ENCODE assay signal across 2 cellular contexts in genomic region chr17:78597923-78598545, GRCh38.
A peak's percentile ranks its signal among the peaks of the same experiment; 100 is the strongest.
TF ChIP-seq lines count a peak whose summit lies in the region.

No MANE protein-coding gene starts in this region.

TF ChIP-seq in IMR-90, 13 proteins besides CTCF, POLR2A, EP300 and RAD21:
- TF ChIP-seq ELK1 (IDR thresholded peaks at IDR 0.05; ENCODE audit: borderline replicate concordance, low read depth, low read length): no peak
- TF ChIP-seq CEBPB (IDR thresholded peaks at IDR 0.05; ENCODE audit: low read depth, low read length): peak; percentile 76
- TF ChIP-seq MAFK (IDR thresholded peaks at IDR 0.05; ENCODE audit: low read depth, low read length): no peak
- TF ChIP-seq SMC3 (IDR thresholded peaks at IDR 0.05; ENCODE audit: low read depth, low read length): no peak
- TF ChIP-seq BHLHE40 (IDR thresholded peaks at IDR 0.05; ENCODE audit: low read depth, low read length): peak; percentile 12; the same call in 1 of the 2 replicates
- 0 out of 2 replicates have a peak, but pooled peaks have one; percentile 12 for TF ChIP-seq FOS (IDR thresholded peaks at IDR 0.05; ENCODE audit: low read depth, low read length)
- TF ChIP-seq USF2 (IDR thresholded peaks at IDR 0.05; ENCODE audit: low read depth, low read length): peak; percentile 67; the same call in 1 of the 2 replicates

TF ChIP-seq in K562, 482 proteins besides CTCF, POLR2A, EP300 and RAD21 (continues in another document):
- TF ChIP-seq SNAPC5 (CRISPR knock-in tag; IDR thresholded peaks at IDR 0.05): no peak
- no peak for TF ChIP-seq GATA2 (CRISPR knock-in tag; IDR thresholded peaks at IDR 0.05)
- TF ChIP-seq E2F1 (CRISPR knock-in tag; IDR thresholded peaks at IDR 0.05): no peak
- no peak for TF ChIP-seq HNRNPK (IDR thresholded peaks at IDR 0.05; ENCODE audit: low read depth, low read length, poor library complexity, severe bottlenecking)
- TF ChIP-seq NR2C2 (CRISPR knock-in tag; IDR thresholded peaks at IDR 0.05): no peak
- TF ChIP-seq NR2C2 (tag; IDR thresholded peaks at IDR 0.05): 0 out of 2 replicates have a peak, but pooled peaks have one; percentile 17
- TF ChIP-seq HMBOX1 (IDR thresholded peaks at IDR 0.05): peak; percentile 77
- TF ChIP-seq POLR2H (tag; IDR thresholded peaks at IDR 0.05; ENCODE audit: low read depth): 0 out of 2 replicates have a peak, but pooled peaks have one; percentile 50
- peak; percentile 71; the same call in 1 of the 2 replicates for TF ChIP-seq HDAC8 (tag; IDR thresholded peaks at IDR 0.05)
- TF ChIP-seq TAF15 (IDR thresholded peaks at IDR 0.05; ENCODE audit: low read depth, low read length): no peak
- TF ChIP-seq FOXA3 (CRISPR knock-in tag; conservative IDR thresholded peaks at IDR 0.05 in 1 of 2, IDR thresholded peaks at IDR 0.05 in 1 of 2): no peak
- TF ChIP-seq ZNF586 (CRISPR knock-in tag; conservative IDR thresholded peaks at IDR 0.05): no peak
- no peak for TF ChIP-seq ZNF707 (CRISPR knock-in tag; conservative IDR thresholded peaks at IDR 0.05)
- TF ChIP-seq EGR1 (conservative IDR thresholded peaks at IDR 0.05): no peak
- TF ChIP-seq DDX20 (tag; IDR thresholded peaks at IDR 0.05; ENCODE audit: low read depth): peak; percentile 88
- TF ChIP-seq ZBTB12 (CRISPR knock-in tag; IDR thresholded peaks at IDR 0.05): no peak
- no peak for TF ChIP-seq SRF (CRISPR knock-in tag; IDR thresholded peaks at IDR 0.05)
- TF ChIP-seq HNRNPL (IDR thresholded peaks at IDR 0.05; ENCODE audit: low read depth, low read length): no peak
- no peak for TF ChIP-seq BCLAF1 (IDR thresholded peaks at IDR 0.05; ENCODE audit: borderline replicate concordance in 1 of 2, control insufficient read depth in 1 of 2, low read depth in 2 of 2, low read length in 1 of 2)
- 0 out of 2 replicates have a peak, but pooled peaks have one; percentile 29 for TF ChIP-seq PPARD (CRISPR knock-in tag; IDR thresholded peaks at IDR 0.05)
- peak; percentile 75; the same call in 1 of the 2 replicates for TF ChIP-seq HBP1 (CRISPR knock-in tag; IDR thresholded peaks at IDR 0.05)
- TF ChIP-seq NUFIP1 (IDR thresholded peaks at IDR 0.05; ENCODE audit: partially characterized antibody): no peak
- no peak for TF ChIP-seq CHD4 (IDR thresholded peaks at IDR 0.05; ENCODE audit: insufficient read depth, insufficient replicate concordance, low read depth, low read length, poor library complexity, severe bottlenecking)
- peak; percentile 21; the same call in 1 of the 2 replicates for TF ChIP-seq CTBP1 (IDR thresholded peaks at IDR 0.05; ENCODE audit: borderline replicate concordance)
- 0 out of 2 replicates have a peak, but pooled peaks have one; percentile 33 for TF ChIP-seq ZNF561 (CRISPR knock-in tag; conservative IDR thresholded peaks at IDR 0.05)
- TF ChIP-seq USF2 (CRISPR knock-in tag; IDR thresholded peaks at IDR 0.05): peak; percentile 80
- TF ChIP-seq GATAD2B (IDR thresholded peaks at IDR 0.05; ENCODE audit: borderline replicate concordance): no peak
- peak; percentile 66; the same call in 1 of the 2 replicates for TF ChIP-seq ZNF449 (CRISPR knock-in tag; IDR thresholded peaks at IDR 0.05)
- no peak for TF ChIP-seq ZNF778 (CRISPR knock-in tag; IDR thresholded peaks at IDR 0.05)
- no peak for TF ChIP-seq ELF2 (CRISPR knock-in tag; IDR thresholded peaks at IDR 0.05)
- TF ChIP-seq POLR2B (IDR thresholded peaks at IDR 0.05; ENCODE audit: low read depth, partially characterized antibody): no peak
- TF ChIP-seq NR4A1 (CRISPR knock-in tag; IDR thresholded peaks at IDR 0.05): no peak
- TF ChIP-seq NR4A1 (tag; IDR thresholded peaks at IDR 0.05): peak; percentile 95
- TF ChIP-seq ETV5 (CRISPR knock-in tag; IDR thresholded peaks at IDR 0.05; ENCODE audit: low read depth): no peak
- TF ChIP-seq RAD51 (IDR thresholded peaks at IDR 0.05; ENCODE audit: borderline replicate concordance, low read depth): peak; percentile 76
- TF ChIP-seq GABPB2 (CRISPR knock-in tag; conservative IDR thresholded peaks at IDR 0.05): no peak
- TF ChIP-seq WHSC1 (IDR thresholded peaks at IDR 0.05; ENCODE audit: low read length): no peak
- peak; percentile 30; the same call in 1 of the 2 replicates for TF ChIP-seq ZBTB17 (CRISPR knock-in tag; IDR thresholded peaks at IDR 0.05)
- TF ChIP-seq ZNF431 (CRISPR knock-in tag; IDR thresholded peaks at IDR 0.05): no peak
- TF ChIP-seq ZNF217 (CRISPR knock-in tag; IDR thresholded peaks at IDR 0.05): no peak
- TF ChIP-seq ZFX (CRISPR knock-in tag; IDR thresholded peaks at IDR 0.05): no peak
- TF ChIP-seq RFX5 (IDR thresholded peaks at IDR 0.05; ENCODE audit: low read depth, low read length): no peak
- TF ChIP-seq NONO (IDR thresholded peaks at IDR 0.05; ENCODE audit: low read depth in 2 of 2, low read length in 1 of 2): no peak
- TF ChIP-seq TEAD2 (tag; IDR thresholded peaks at IDR 0.05): 0 out of 2 replicates have a peak, but pooled peaks have one; percentile 48
- peak; percentile 65; the same call in 1 of the 2 replicates for TF ChIP-seq TCF15 (CRISPR knock-in tag; IDR thresholded peaks at IDR 0.05)
- no peak for TF ChIP-seq PHB (CRISPR knock-in tag; IDR thresholded peaks at IDR 0.05)
- TF ChIP-seq POLR3A (IDR thresholded peaks at IDR 0.05; ENCODE audit: borderline replicate concordance, extremely low read depth, insufficient read depth, insufficient read length): no peak
- no peak for TF ChIP-seq ATF2 (CRISPR knock-in tag; IDR thresholded peaks at IDR 0.05)
- 0 out of 2 replicates have a peak, but pooled peaks have one; percentile 8 for TF ChIP-seq PYGO2 (tag; IDR thresholded peaks at IDR 0.05)
- TF ChIP-seq ZNF584 (CRISPR knock-in tag; IDR thresholded peaks at IDR 0.05; ENCODE audit: low read depth): peak; percentile 81; the same call in 1 of the 2 replicates
- TF ChIP-seq RBM15 (IDR thresholded peaks at IDR 0.05; ENCODE audit: insufficient read depth, low read length): no peak
- peak in 1 of 2 experiments; percentile 72; a peak in 2 of 4 replicates for TF ChIP-seq ZNF639 (CRISPR knock-in tag; conservative IDR thresholded peaks at IDR 0.05 in 1 of 2, IDR thresholded peaks at IDR 0.05 in 1 of 2)
- no peak for TF ChIP-seq FOXA1 (IDR thresholded peaks at IDR 0.05; ENCODE audit: borderline replicate concordance)
- no peak for TF ChIP-seq FOXK1 (CRISPR knock-in tag; IDR thresholded peaks at IDR 0.05; ENCODE audit: borderline replicate concordance)
- peak; percentile 66; the same call in 1 of the 2 replicates for TF ChIP-seq RHOXF2B (CRISPR knock-in tag; conservative IDR thresholded peaks at IDR 0.05)
- peak; percentile 64; the same call in 1 of the 2 replicates for TF ChIP-seq ZNF197 (CRISPR knock-in tag; IDR thresholded peaks at IDR 0.05; ENCODE audit: low read depth)
- peak; percentile 71; the same call in 1 of the 2 replicates for TF ChIP-seq ILK (tag; IDR thresholded peaks at IDR 0.05; ENCODE audit: borderline replicate concordance, low read depth)
